In genomic region chr11:70483077-70483861, GRCh38 we compare ENCODE assay signal across 8 cellular contexts.
DNase-seq lines count a peak whose midpoint lies in the region; ATAC-seq and TF ChIP-seq lines count a peak whose summit lies in the region.
"Had no signal": no experiment of that assay in that cellular context is flagged by ENCODE, and none has a peak within 500 bp of the region (broad histone marks: within the 10 kb centered on the region; RNA-seq: fewer than 3 reads in every experiment).

No MANE protein-coding gene starts in this region.

- H3K4me3 ChIP-seq in GM23248 (no peak overlapping the region), foreskin fibroblast (ENCODE audit: low read depth in 1 of 2, low read length in 2 of 2) (no peak overlapping the region), skeletal muscle satellite cell (ENCODE audit: low read length) (no peak overlapping the region)
- H3K4me3 ChIP-seq in CD8-positive, alpha-beta T cell (ENCODE audit: low read depth, low read length): no peak overlapping the region

- no peak overlapping the region for H3K27ac ChIP-seq in GM23248
- H3K27ac ChIP-seq in CD8-positive, alpha-beta T cell (ENCODE audit: low read depth, low read length): no peak overlapping the region

- peaks cover 2% of the 10 kb centered on the region for H3K27me3 Mint-ChIP-seq in CD8-positive, alpha-beta T cell (ENCODE audit: low read depth)

- intact Hi-C loops in CD8-positive, alpha-beta T cell (cut with DNase I, micrococcal nuclease): no loop called here

- DNase-seq in GM23248 (peak; percentile 58), OCI-M1 (lab: John Stamatoyannopoulos, UW) (peak; percentile 95), foreskin fibroblast (peak; percentile 23 to 63), GOT3 (lab: John Stamatoyannopoulos, UW) (no peak)
- DNase-seq in CD8-positive, alpha-beta T cell: no peak

- H3K4me1 ChIP-seq in GM23248 (ENCODE audit: insufficient read depth): no peaks in the 10 kb centered on the region
- H3K4me1 ChIP-seq in skeletal muscle satellite cell (ENCODE audit: control insufficient read depth, insufficient read depth, low read length): peaks cover 22% of the 10 kb centered on the region
- H3K4me1 ChIP-seq in CD8-positive, alpha-beta T cell (ENCODE audit: insufficient read depth, low read length): no peaks in the 10 kb centered on the region

- no peak for ATAC-seq in CD8-positive, alpha-beta T cell
- no peak for ATAC-seq in GM21825 (IDR thresholded peaks at IDR 0.05; ENCODE audit: unreplicated experiment)

- no peak overlapping the region for H3K4me2 ChIP-seq in GM23248 (ENCODE audit: unreplicated experiment)
- H3K4me2 ChIP-seq in skeletal muscle satellite cell (ENCODE audit: low read length): peak overlapping the region; percentile 56

- in situ Hi-C loops in GM23248 (cut with MboI): no loop called here

- POLR2A ChIA-PET in CD8-positive, alpha-beta T cell (lab: Charles Lee): no interaction called here

- no peaks in the 10 kb centered on the region for H3F3A ChIP-seq in GM23248 (ENCODE audit: insufficient read depth)

- CTCF ChIA-PET in CD8-positive, alpha-beta T cell (lab: Charles Lee): no interaction called here

- H3K9me2 ChIP-seq in GM23248 (ENCODE audit: insufficient read depth): no peaks in the 10 kb centered on the region

- no peaks in the 10 kb centered on the region for H3K4me1 Mint-ChIP-seq in CD8-positive, alpha-beta T cell (ENCODE audit: low read depth)

- no peak overlapping the region for H2AFZ ChIP-seq in GM23248

- TF ChIP-seq CTCF in foreskin fibroblast (IDR thresholded peaks at IDR 0.05; ENCODE audit: low read depth, low read length): peak; percentile 12
- TF ChIP-seq CTCF in CD8-positive, alpha-beta T cell (IDR thresholded peaks at IDR 0.05): no peak

- no peaks in the 10 kb centered on the region for H3K36me3 ChIP-seq in GM23248 (ENCODE audit: low read depth)
- H3K36me3 ChIP-seq in skeletal muscle satellite cell (ENCODE audit: insufficient read depth, low read length): no peaks in the 10 kb centered on the region
- no peaks in the 10 kb centered on the region for H3K36me3 ChIP-seq in CD8-positive, alpha-beta T cell (ENCODE audit: insufficient read depth, low read length)

- no peak overlapping the region for H3K27ac Mint-ChIP-seq in CD8-positive, alpha-beta T cell
- H3K27ac Mint-ChIP-seq: T-helper 1 cell treated with Interleukin-12 subunit alpha and Interleukin-12 subunit beta and Interleukin-4 antibody, amounts not matched to agents 30 μg/mL and 1 μg/mL, for 36 hours had no signal

- H3K27me3 ChIP-seq in GM23248 (replicated peaks; ENCODE audit: insufficient read depth) (no peaks in the 10 kb centered on the region; the same call in 1 of the 2 replicates), skeletal muscle satellite cell (ENCODE audit: control insufficient read depth, insufficient read depth, low read length) (peaks cover 7% of the 10 kb centered on the region)
- no peaks in the 10 kb centered on the region for H3K27me3 ChIP-seq in CD8-positive, alpha-beta T cell (ENCODE audit: insufficient read depth, low read length)

- 72 to 73% methylated on average over 9 of the region's 9 CpGs for WGBS in GM23248 (ENCODE audit: low coverage in 1 of 2, low lambda C conversion rate in 2 of 2, missing lambda C conversion rate in 2 of 2), 2 experiments

- H4K20me1 ChIP-seq in GM23248 (ENCODE audit: insufficient read depth): no peaks in the 10 kb centered on the region

- no peak overlapping the region for H3K9ac ChIP-seq in GM23248
- no peak overlapping the region for H3K9ac ChIP-seq in skeletal muscle satellite cell (ENCODE audit: low read depth, low read length)

- no peaks in the 10 kb centered on the region for H3K79me2 ChIP-seq in GM23248 (ENCODE audit: insufficient read depth)

- no peak overlapping the region for H3K4me3 Mint-ChIP-seq in CD8-positive, alpha-beta T cell
- H3K4me3 Mint-ChIP-seq: T-helper 1 cell treated with Interleukin-12 subunit alpha and Interleukin-12 subunit beta and Interleukin-4 antibody, amounts not matched to agents 30 μg/mL and 1 μg/mL, for 36 hours had no signal

- no peaks in the 10 kb centered on the region for H3K36me3 Mint-ChIP-seq in CD8-positive, alpha-beta T cell

- H3K9me3 ChIP-seq in GM23248 (ENCODE audit: low read depth) (no peaks in the 10 kb centered on the region), skeletal muscle satellite cell (replicated peaks; ENCODE audit: low read length) (no peaks in the 10 kb centered on the region)
- no peaks in the 10 kb centered on the region for H3K9me3 ChIP-seq in CD8-positive, alpha-beta T cell (ENCODE audit: low read length)

- no peaks in the 10 kb centered on the region for H3K9me3 Mint-ChIP-seq in CD8-positive, alpha-beta T cell
- H3K9me3 Mint-ChIP-seq: T-helper 1 cell treated with Interleukin-12 subunit alpha and Interleukin-12 subunit beta and Interleukin-4 antibody, amounts not matched to agents 30 μg/mL and 1 μg/mL, for 36 hours had no signal

Comparison
In these comparisons a context has a peak if more than half of its experiments do, and no peak if none do; other contexts are left out.
1. DNase-seq: peak in GM23248 (single experiment), OCI-M1 (single experiment) and foreskin fibroblast (2 of 2); none in GOT3 (single experiment) and CD8-positive, alpha-beta T cell (0 of 7).